Comparison of ENCODE assay signal across 7 cellular contexts in the genomic region with DNA sequence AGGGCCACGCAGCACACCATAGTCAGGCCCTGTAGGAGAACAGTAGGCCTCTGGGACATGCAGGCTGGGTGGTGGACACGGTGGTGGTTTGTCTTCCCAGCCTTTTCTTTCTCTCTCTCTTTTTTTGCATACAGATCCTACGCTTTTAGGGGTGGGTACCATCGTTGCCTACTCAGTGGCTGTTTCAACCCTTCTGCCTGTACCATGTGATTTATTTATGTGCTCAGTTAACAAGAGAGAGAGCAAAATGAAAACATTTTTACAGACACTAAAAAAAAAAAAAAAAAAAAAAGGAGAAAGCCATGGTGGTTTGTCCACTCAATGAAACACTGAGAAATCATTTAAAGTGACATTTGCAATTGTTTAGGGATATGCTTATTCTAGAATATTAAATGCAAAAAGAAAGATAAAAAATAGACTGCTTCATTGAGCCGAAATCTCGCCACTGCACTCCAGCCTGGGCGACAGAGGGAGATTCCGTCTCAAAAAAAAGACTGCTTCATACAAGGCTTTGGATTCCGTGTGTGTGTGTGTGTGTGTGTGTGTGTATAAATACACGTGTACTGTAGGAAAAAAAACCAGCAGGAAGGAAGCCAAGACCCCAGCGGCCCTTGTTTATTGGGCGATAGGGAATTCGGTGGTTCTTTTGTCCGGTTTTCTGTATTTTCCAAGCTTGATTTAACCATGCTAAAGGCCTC. TPM values are rescaled to one million over a fixed set of nuclear protein-coding genes. Genes with fewer than 3 reads are reported as not detected.
DNase-seq lines count a peak whose midpoint lies in the region; ATAC-seq and TF ChIP-seq lines count a peak whose summit lies in the region.

No MANE protein-coding gene starts in this region.

- peaks cover 0 to 60% (median 13%) of the 10 kb centered on the region in 3 donors for H3K4me1 ChIP-seq in gastroesophageal sphincter
- H3K4me1 ChIP-seq in gastrocnemius medialis = peaks cover 50% of the 10 kb centered on the region in 2 donors

- H3K27me3 Mint-ChIP-seq in activated T-cell treated with anti-CD3 and anti-CD28 coated beads, Interleukin-2, amount 50 U/mL, for 4 hours (ENCODE audit: low read depth) = no peaks in the 10 kb centered on the region

- WGBS in gastroesophageal sphincter (ENCODE audit: low coverage in 1 of 2), 2 donors = 11 to 13% methylated on average over 8 to 14 of the region's 14 CpGs

- H3K36me3 ChIP-seq in gastroesophageal sphincter (no peaks in the 10 kb centered on the region), gastrocnemius medialis (no peaks in the 10 kb centered on the region)

- peak overlapping the region; percentile 92 for H3K4me3 Mint-ChIP-seq in activated T-cell treated with anti-CD3 and anti-CD28 coated beads, Interleukin-2, amount 50 U/mL, for 4 hours

- in situ Hi-C loops in gastrocnemius medialis (cut with MboI; ENCODE audit: low sequenced_read_pairs in 4 of 4) = loop anchor here in 3 of 4 donors (10.0 to 25.0 kb wide), 7 partner anchors 81 to 554 kb away; partner anchors contain the start of genes DYNC1H1 (in 2 of the 3), ANKRD9 (in 1 of the 3), PPP2R5C (in 1 of the 3) and WDR20 (in 1 of the 3)

- TF ChIP-seq POLR2A in NB4 (IDR thresholded peaks at IDR 0.05; ENCODE audit: extremely low read depth, insufficient read length) (no peak), gastroesophageal sphincter (IDR thresholded peaks at IDR 0.05) (no peak), gastrocnemius medialis (IDR thresholded peaks at IDR 0.05) (no peak)

- no peak for ATAC-seq in activated T-cell treated with anti-CD3 and anti-CD28 coated beads, Interleukin-2, amount 50 U/mL, for 4 hours
- ATAC-seq in gastroesophageal sphincter (no peak), gastrocnemius medialis (no peak)

- TF ChIP-seq EP300 in gastroesophageal sphincter (IDR thresholded peaks at IDR 0.05) = no peak

- peak overlapping the region; percentile 59 for H3K4me3 ChIP-seq in NB4 (ENCODE audit: low read depth, low read length)
- H3K4me3 ChIP-seq in gastroesophageal sphincter = peak overlapping the region; percentile 36 to 56
- peak overlapping the region; percentile 51 to 64 (median 56) for H3K4me3 ChIP-seq in gastrocnemius medialis

- DNase-seq in ELR (ENCODE audit: low read depth) (peak; percentile 65), NB4 (ENCODE audit: low read depth) (no peak), gastrocnemius medialis (peak in 1 of 2 donors; percentile 42), inferior parietal cortex (ENCODE audit: extremely low spot score) (no peak), middle frontal gyrus (ENCODE audit: extremely low spot score, low spot score) (no peak)
- DNase-seq in activated T-cell treated with anti-CD3 and anti-CD28 coated beads, Interleukin-2, amount 50 U/mL, for 4 hours = no peak

- H3K27me3 ChIP-seq in gastroesophageal sphincter = no peaks in the 10 kb centered on the region
- H3K27me3 ChIP-seq in gastrocnemius medialis = no peaks in the 10 kb centered on the region

- no peaks in the 10 kb centered on the region for H3K36me3 Mint-ChIP-seq in activated T-cell treated with anti-CD3 and anti-CD28 coated beads, Interleukin-2, amount 50 U/mL, for 4 hours (ENCODE audit: insufficient read depth)

- TF ChIP-seq CTCF in NB4 (IDR thresholded peaks at IDR 0.05; ENCODE audit: low read depth, low read length) (no peak), gastroesophageal sphincter (IDR thresholded peaks at IDR 0.05) (no peak), gastrocnemius medialis (IDR thresholded peaks at IDR 0.05 in 4 of 5, conservative IDR thresholded peaks at IDR 0.05 in 1 of 5) (no peak)

- intact Hi-C loops in gastrocnemius medialis (cut with DNase I; ENCODE audit: low total_unique reads) = loop anchor here (5.0 kb wide), 6 partner anchors 91 to 1071 kb away; partner anchors contain the start of genes DYNC1H1, EIF5 and MARK3

- H3K9me3 Mint-ChIP-seq in activated T-cell treated with anti-CD3 and anti-CD28 coated beads, Interleukin-2, amount 50 U/mL, for 4 hours = no peaks in the 10 kb centered on the region

- peak overlapping the region; percentile 64 to 97 (median 92) for H3K27ac ChIP-seq in gastroesophageal sphincter
- peak overlapping the region; percentile 92 to 99 (median 97) for H3K27ac ChIP-seq in gastrocnemius medialis

- H3K9me3 ChIP-seq in gastroesophageal sphincter (no peaks in the 10 kb centered on the region), gastrocnemius medialis (no peaks in the 10 kb centered on the region)

- peaks cover 42% of the 10 kb centered on the region for H3K4me1 Mint-ChIP-seq in activated T-cell treated with anti-CD3 and anti-CD28 coated beads, Interleukin-2, amount 50 U/mL, for 4 hours (ENCODE audit: low read depth)

RNA-seq across cellular contexts. Expression of gene ZNF839, which starts 3.3 kb away (rescaled TPM):
- total RNA-seq in activated T-cell treated with anti-CD3 and anti-CD28 coated beads, Interleukin-2, amount 50 U/mL, for 4 hours = 10 to 100 TPM; 14.9 to 16.6 (median 15.5) TPM
- total RNA-seq in gastroesophageal sphincter = 10 to 100 TPM in 1 of 4 donors, 1 to 10 TPM in 3; 6.5 to 10.1 (median 8.4) TPM
- total RNA-seq in gastrocnemius medialis = 10 to 100 TPM; 10.6 to 16.8 (median 14.0) TPM

RNA-seq across cellular contexts. Expression of gene MOK, which starts 11.2 kb away (rescaled TPM):
- 1 to 10 TPM; 3.2 to 5.5 (median 4.4) TPM for total RNA-seq in activated T-cell treated with anti-CD3 and anti-CD28 coated beads, Interleukin-2, amount 50 U/mL, for 4 hours
- total RNA-seq in gastroesophageal sphincter (10 to 100 TPM; 10.6 to 15.4 (median 10.7) TPM), gastrocnemius medialis (1 to 10 TPM; 1.3 to 2.8 (median 2.3) TPM)

RNA-seq across cellular contexts. Expression of gene CINP, which starts 46.5 kb away (rescaled TPM):
- total RNA-seq in activated T-cell treated with anti-CD3 and anti-CD28 coated beads, Interleukin-2, amount 50 U/mL, for 4 hours = 10 to 100 TPM; 57.7 to 63.9 (median 58.4) TPM
- total RNA-seq in gastroesophageal sphincter = 10 to 100 TPM; 26.3 to 52.1 (median 29.3) TPM
- 10 to 100 TPM; 19.2 to 25.1 (median 21.5) TPM for total RNA-seq in gastrocnemius medialis

RNA-seq across cellular contexts. Expression of gene TECPR2, which starts 46.5 kb away (rescaled TPM):
- 1 to 10 TPM; 5.5 to 6.7 (median 5.6) TPM for total RNA-seq in activated T-cell treated with anti-CD3 and anti-CD28 coated beads, Interleukin-2, amount 50 U/mL, for 4 hours
- total RNA-seq in gastroesophageal sphincter = 10 to 100 TPM; 26.0 to 57.2 (median 30.5) TPM
- 10 to 100 TPM; 10.0 to 45.0 (median 20.2) TPM for total RNA-seq in gastrocnemius medialis
